22 cellular contexts compared by ENCODE assay signal in genomic region chr11:123316003-123316402, GRCh38.
"Had no signal": no experiment of that assay in that cellular context is flagged by ENCODE, and none has a peak within 500 bp of the region (broad histone marks: within the 10 kb centered on the region; RNA-seq: fewer than 3 reads in every experiment).

No MANE protein-coding gene starts in this region.

- DNase-seq: activated CD4-positive, alpha-beta T cell treated with anti-CD3 and anti-CD28 coated beads, Interleukin-2, amount 10 ng/mL, durations not matched to agents 24 days and 14 days; activated CD8-positive, alpha-beta memory T cell treated with anti-CD3 and anti-CD28 coated beads, Interleukin-2, amount 50 U/mL, for 4 hours; activated CD8-positive, alpha-beta T cell treated with anti-CD3 and anti-CD28 coated beads, Interleukin-2, amount 10 ng/mL, durations not matched to agents 7 days and 5 days; activated gamma-delta T cell treated with Interleukin-2 at 50 U/mL for 16 hours; activated T-cell treated with anti-CD3 and anti-CD28 coated beads, Interleukin-2, amount 50 U/mL, for 48 hours; dermis blood vessel endothelial cell; effector memory CD8-positive, alpha-beta T cell; hippocampal formation; mammary epithelial cell; mucosa of descending colon; naive thymus-derived CD4-positive, alpha-beta T cell; pancreas; stimulated activated CD4-positive, alpha-beta T cell treated with anti-CD3 and anti-CD28 coated beads, Interleukin-1b, Interleukin-23, amount 100 ng/mL, for 48 hours; stomach; T-helper 2 cell; testis; upper lobe of right lung had no signal

- H3K27ac Mint-ChIP-seq: activated CD4-positive, alpha-beta T cell treated with anti-CD3 and anti-CD28 coated beads, Interleukin-2, amount 10 ng/mL, durations not matched to agents 24 days and 14 days; activated CD8-positive, alpha-beta T cell treated with anti-CD3 and anti-CD28 coated beads, Interleukin-2, amount 10 ng/mL, durations not matched to agents 7 days and 5 days; activated naive CD8-positive, alpha-beta T cell; effector memory CD8-positive, alpha-beta T cell; naive thymus-derived CD4-positive, alpha-beta T cell; WTC11 had no signal

- H3K4me1 ChIP-seq: pancreas, stomach, upper lobe of right lung had no signal

- H3K4me1 Mint-ChIP-seq: activated CD4-positive, alpha-beta T cell treated with anti-CD3 and anti-CD28 coated beads, Interleukin-2, amount 10 ng/mL, durations not matched to agents 24 days and 14 days; naive thymus-derived CD4-positive, alpha-beta T cell had no signal

- H3K9me3 ChIP-seq: mucosa of descending colon, pancreas, stomach, testis, upper lobe of right lung had no signal

- H3K36me3 ChIP-seq: pancreas, stomach, upper lobe of right lung had no signal

- H3K4me3 Mint-ChIP-seq: activated CD4-positive, alpha-beta T cell treated with anti-CD3 and anti-CD28 coated beads, Interleukin-2, amount 10 ng/mL, durations not matched to agents 24 days and 14 days; activated CD8-positive, alpha-beta T cell treated with anti-CD3 and anti-CD28 coated beads, Interleukin-2, amount 10 ng/mL, durations not matched to agents 7 days and 5 days; activated naive CD8-positive, alpha-beta T cell; effector memory CD8-positive, alpha-beta T cell; naive thymus-derived CD4-positive, alpha-beta T cell; WTC11 had no signal

- H3K27me3 ChIP-seq: testis had no signal

- H3K9me3 Mint-ChIP-seq: activated CD4-positive, alpha-beta T cell treated with anti-CD3 and anti-CD28 coated beads, Interleukin-2, amount 10 ng/mL, durations not matched to agents 24 days and 14 days; effector memory CD8-positive, alpha-beta T cell; WTC11 had no signal

- FAIRE-seq: keratinocyte, pancreas had no signal

- H3K36me3 Mint-ChIP-seq: activated naive CD8-positive, alpha-beta T cell; naive thymus-derived CD4-positive, alpha-beta T cell; WTC11 had no signal

- H3K27ac ChIP-seq: pancreas, stomach, testis, upper lobe of right lung had no signal

- ATAC-seq: activated CD8-positive, alpha-beta T cell treated with anti-CD3 and anti-CD28 coated beads, Interleukin-2, amount 10 ng/mL, durations not matched to agents 7 days and 5 days; effector memory CD8-positive, alpha-beta T cell; left lobe of liver; mucosa of descending colon; naive thymus-derived CD4-positive, alpha-beta T cell; pancreas; sciatic nerve; upper lobe of right lung; WTC11 had no signal

- H3K4me3 ChIP-seq: mucosa of descending colon, pancreas, stomach, testis, upper lobe of right lung had no signal
